7 cellular contexts compared by ENCODE assay signal in the genomic region with DNA sequence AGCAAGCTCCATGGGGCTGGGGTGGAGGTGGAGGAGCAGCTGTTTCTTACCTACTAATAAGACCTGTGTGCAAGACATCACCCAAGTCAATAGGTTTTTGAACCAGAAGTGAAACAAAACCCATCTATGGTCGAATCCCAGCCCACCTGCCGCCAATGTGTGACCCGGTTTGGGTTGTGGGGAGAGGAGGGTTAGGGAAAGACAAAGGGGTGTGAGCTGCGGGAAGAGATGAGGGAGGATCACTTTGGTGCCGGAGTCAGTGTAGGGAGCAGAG. TPM values are rescaled to one million over a fixed set of nuclear protein-coding genes. Genes with fewer than 3 reads are reported as not detected.
A peak's percentile ranks its signal among the peaks of the same experiment; 100 is the strongest.
DNase-seq lines count a peak whose midpoint lies in the region; ATAC-seq, FAIRE-seq and TF ChIP-seq lines count a peak whose summit lies in the region.
"Had no signal": no experiment of that assay in that cellular context is flagged by ENCODE, and none has a peak within 500 bp of the region (broad histone marks: within the 10 kb centered on the region; RNA-seq: fewer than 3 reads in every experiment).

No MANE protein-coding gene starts in this region.

- CTCF ChIA-PET in H1 (lab: Charles Lee; ENCODE audit: partially characterized antibody) = interaction anchor here (0.6 to 1.7 kb wide), 6 partner anchors 65 to 371 kb away, joined by 3 to 6 read pairs (median 3); no protein-coding TSS in a partner anchor

- H3K4me1 ChIP-seq in H1 (replicated peaks in 1 of 4; ENCODE audit: control insufficient read depth in 3 of 4, insufficient read depth in 4 of 4, low read length in 3 of 4) (peaks cover 0 to 11% (median 8%) of the 10 kb centered on the region in 4 experiments; a peak in 5 of 7 replicates), smooth muscle cell (ENCODE audit: low read depth) (no peaks in the 10 kb centered on the region)

- peaks cover 10% of the 10 kb centered on the region for H3K23me2 ChIP-seq in H1 (ENCODE audit: low read depth, low read length)

- H4K8ac ChIP-seq in H1 (ENCODE audit: extremely low read depth, insufficient read depth, low read length) = peak overlapping the region; percentile 22

- 0 out of 2 replicates have a peak overlapping the region, but pooled peaks have one; percentile 61 for H2BK12ac ChIP-seq in H1 (ENCODE audit: low read depth, low read length)

- H2BK5ac ChIP-seq in H1 (ENCODE audit: low read depth, low read length) = no peak overlapping the region; the same call in none of the 2 replicates

- no peak for DNase-seq in activated CD4-positive, CD25-positive, alpha-beta regulatory T cell (lab: John Stamatoyannopoulos, UW)
- DNase-seq in H1 (ENCODE audit: low read depth in 1 of 2, low spot score in 2 of 2) (no peak), smooth muscle cell (lab: John Stamatoyannopoulos, UW; ENCODE audit: unreplicated experiment) (no peak), iPS-NIHi7 (ENCODE audit: extremely low spot score) (no peak)
- DNase-seq: AML-193 had no signal

- peaks cover 0 to 18% of the 10 kb centered on the region in 2 experiments; a peak in 3 of 4 replicates for H3K79me2 ChIP-seq in H1 (ENCODE audit: control insufficient read depth in 1 of 2, insufficient read depth in 2 of 2, low read length in 2 of 2)
- H3K79me2 ChIP-seq in smooth muscle cell (ENCODE audit: low read depth) = no peaks in the 10 kb centered on the region

- no peaks in the 10 kb centered on the region for H3K27me3 ChIP-seq in H1 (replicated peaks in 1 of 4; ENCODE audit: control insufficient read depth in 3 of 4, extremely low read depth in 1 of 4, insufficient read depth in 3 of 4, low read length in 3 of 4)
- no peaks in the 10 kb centered on the region for H3K27me3 ChIP-seq in smooth muscle cell (ENCODE audit: low read depth)

- no peaks in the 10 kb centered on the region for H3F3A ChIP-seq in smooth muscle cell (ENCODE audit: low read depth)

- H2BK20ac ChIP-seq in H1 (ENCODE audit: low read length) = no peak overlapping the region

- 8% methylated on average over 5 of the region's 5 CpGs; no CpG with 5 or more reads in 1 of the 2 experiments for WGBS in H1 (ENCODE audit: extremely low coverage in 1 of 2, insufficient coverage in 1 of 2, insufficient read length in 1 of 2, insufficient replicate concordance in 2 of 2, low coverage in 1 of 2, low lambda C conversion rate in 2 of 2, missing lambda C conversion rate in 1 of 2), 2 experiments
- 13% methylated on average over 5 of the region's 5 CpGs for WGBS in smooth muscle cell (ENCODE audit: low lambda C conversion rate)

- POLR2A ChIA-PET in H1 (lab: Charles Lee; ENCODE audit: partially characterized antibody) = interaction anchor here (0.5 to 4.2 kb wide), 14 partner anchors 9 to 274 kb away, joined by 3 to 46 read pairs (median 4); a partner anchor contains a TSS

- H3K18ac ChIP-seq in H1 (ENCODE audit: extremely low read depth, low read length) = peak overlapping the region; percentile 48; the same call in 1 of the 2 replicates

- H3K4me3 ChIP-seq in H1 (ENCODE audit: extremely low read depth in 1 of 4, insufficient read depth in 2 of 4, low read depth in 3 of 4, low read length in 4 of 4) (peak overlapping the region; percentile 69 to 82 (median 74)), smooth muscle cell (peak overlapping the region; percentile 55)

- peaks cover 10% of the 10 kb centered on the region for H3K79me1 ChIP-seq in H1 (ENCODE audit: low read depth, low read length)

- peak overlapping the region; percentile 87 for H3K4ac ChIP-seq in H1 (replicated peaks; ENCODE audit: insufficient read length, low read depth, low read length)

- FAIRE-seq in H1 (lab: Jason Lieb, UNC) = no peak

- peak overlapping the region; percentile 91 to 95 for H3K4me2 ChIP-seq in H1 (ENCODE audit: insufficient read depth in 1 of 2, low read depth in 2 of 2, low read length in 2 of 2)
- H3K4me2 ChIP-seq in smooth muscle cell = peak overlapping the region; percentile 84

- TF ChIP-seq CTCF in H1 (IDR thresholded peaks at IDR 0.05; ENCODE audit: control extremely low read depth in 1 of 3, insufficient read depth in 1 of 3, low read depth in 1 of 3, low read length in 3 of 3) (no peak), smooth muscle cell (IDR thresholded peaks at IDR 0.05; ENCODE audit: borderline replicate concordance, insufficient read depth, poor library complexity, severe bottlenecking) (no peak)

- H3K9ac ChIP-seq in H1 (replicated peaks in 1 of 4; ENCODE audit: extremely low read depth in 1 of 4, low read depth in 3 of 4, low read length in 3 of 4) (peak overlapping the region; percentile 68 to 78 (median 76)), smooth muscle cell (ENCODE audit: low read depth) (no peak overlapping the region)

- H2BK120ac ChIP-seq in H1 (replicated peaks; ENCODE audit: low read depth, low read length) = no peak overlapping the region

- H3K9me3 ChIP-seq in H1 (ENCODE audit: insufficient read depth in 2 of 2, low read depth in 1 of 2, low read length in 1 of 2) (no peaks in the 10 kb centered on the region), smooth muscle cell (replicated peaks; ENCODE audit: low read depth) (no peaks in the 10 kb centered on the region)

- H4K91ac ChIP-seq in H1 (replicated peaks; ENCODE audit: insufficient read length, low read length) = peak overlapping the region; percentile 87

- H4K5ac ChIP-seq in H1 (ENCODE audit: insufficient read length, low read depth, low read length) = no peak overlapping the region

- H2AFZ ChIP-seq in H1 (ENCODE audit: low read length) (no peak overlapping the region), smooth muscle cell (ENCODE audit: low read depth) (no peak overlapping the region)

- ATAC-seq in activated CD4-positive, CD25-positive, alpha-beta regulatory T cell treated with anti-CD3 and anti-CD28 coated beads, Interleukin-2, amount 50 U/mL, for 24 hours = peak; percentile 4 to 7
- ATAC-seq in GM21528 (IDR thresholded peaks at IDR 0.05; ENCODE audit: low FRiP score, unreplicated experiment) = no peak

- H2AK5ac ChIP-seq in H1 (ENCODE audit: low read depth, low read length) = peak overlapping the region; percentile 77

- 0 out of 2 replicates have a peak overlapping the region, but pooled peaks have one; percentile 72 for H3K27ac ChIP-seq in H1 (ENCODE audit: low read depth, low read length)
- H3K27ac ChIP-seq in smooth muscle cell (ENCODE audit: low read depth) = no peak overlapping the region

- H2BK15ac ChIP-seq in H1 (ENCODE audit: low read length) = peak overlapping the region; percentile 88; the same call in 1 of the 2 replicates

- no peak for TF ChIP-seq EP300 in H1 (IDR thresholded peaks at IDR 0.05; ENCODE audit: borderline replicate concordance in 1 of 2, low read depth in 2 of 2, low read length in 2 of 2)

- peaks cover 3 to 9% of the 10 kb centered on the region in 2 experiments for H4K20me1 ChIP-seq in H1 (replicated peaks in 1 of 2; ENCODE audit: control insufficient read depth in 1 of 2, insufficient read depth in 2 of 2, low read length in 2 of 2)
- no peaks in the 10 kb centered on the region for H4K20me1 ChIP-seq in smooth muscle cell (ENCODE audit: low read depth)

- H3K36me3 ChIP-seq in H1 (ENCODE audit: control insufficient read depth in 2 of 4, insufficient read depth in 4 of 4, low read length in 3 of 4) (peaks cover 6 to 10% (median 8%) of the 10 kb centered on the region in 4 experiments; a peak in 7 of 8 replicates), smooth muscle cell (ENCODE audit: low read depth) (no peaks in the 10 kb centered on the region)

- no peak overlapping the region for H3K23ac ChIP-seq in H1 (ENCODE audit: insufficient read length)

- no peak overlapping the region for H3K56ac ChIP-seq in H1 (replicated peaks; ENCODE audit: insufficient read length, low read depth, low read length)

- TF ChIP-seq RAD21 in H1 (IDR thresholded peaks at IDR 0.05 in 1 of 2, conservative IDR thresholded peaks at IDR 0.05 in 1 of 2; ENCODE audit: low read depth in 2 of 2, low read length in 2 of 2) = no peak

- H3K14ac ChIP-seq in H1 (ENCODE audit: insufficient read length) = no peak overlapping the region

- no peak for TF ChIP-seq POLR2A in H1 (IDR thresholded peaks at IDR 0.05; ENCODE audit: control extremely low read depth in 1 of 2, low read depth in 2 of 2, low read length in 2 of 2)

RNA-seq across cellular contexts. Expression of a gene that starts 0.6 kb away (rescaled TPM):
- 47.1 and 47.6 TPM in 2 replicates for total RNA-seq in H1 (2021; fragmentation: NEBNext Ultra II Directional; extraction: Animal tissue kit (Norgen Biotek cat#: 25700))
- polyA plus RNA-seq in H1 (2011; rRNA removed) = 70.2 and 121 TPM in 2 replicates
- polyA plus RNA-seq in H1 (2011; cell fraction: cytosol; rRNA removed) = 54.8 TPM
- 298 TPM for polyA plus RNA-seq in H1 (2011; cell fraction: nucleus; rRNA removed)
- polyA plus RNA-seq in H1 (2012, experiment 1 of 2) = 43.0 to 66.6 TPM (median 64.7 TPM) in 4 replicates
- polyA plus RNA-seq in H1 (2012, experiment 2 of 2) = 51.1 TPM
- 89.2 TPM for polyA plus RNA-seq in H1 (2013, experiment 1 of 2)
- polyA plus RNA-seq in H1 (2013, experiment 2 of 2) = 78.1 TPM
- 14.0 and 21.6 TPM in 2 replicates for polyA minus RNA-seq in H1 (2011; rRNA and poly(A)+ RNA removed)
- 21.4 TPM for polyA minus RNA-seq in H1 (2011; cell fraction: cytosol; rRNA and poly(A)+ RNA removed)
- polyA minus RNA-seq in H1 (2011; cell fraction: nucleus; rRNA and poly(A)+ RNA removed) = 38.2 TPM
- total RNA-seq in smooth muscle cell = 13.2 and 15.1 TPM in 2 replicates
- 20.1 and 24.5 TPM in 2 replicates for polyA plus RNA-seq in smooth muscle cell

RNA-seq across cellular contexts. Expression of a gene that starts 8.9 kb away (rescaled TPM):
- 3.3 and 3.4 TPM in 2 replicates for total RNA-seq in H1 (2021; fragmentation: NEBNext Ultra II Directional; extraction: Animal tissue kit (Norgen Biotek cat#: 25700))
- 3.8 and 8.3 TPM in 2 replicates for polyA plus RNA-seq in H1 (2011; rRNA removed)
- polyA plus RNA-seq in H1 (2011; cell fraction: cytosol; rRNA removed) = 6.5 TPM
- 12.1 TPM for polyA plus RNA-seq in H1 (2011; cell fraction: nucleus; rRNA removed)
- polyA plus RNA-seq in H1 (2012, experiment 1 of 2) = 3.9 to 6.8 TPM (median 4.8 TPM) in 4 replicates
- 2.2 TPM for polyA plus RNA-seq in H1 (2012, experiment 2 of 2)
- polyA plus RNA-seq in H1 (2013, experiment 1 of 2) = 3.7 TPM
- polyA plus RNA-seq in H1 (2013, experiment 2 of 2) = 4.1 TPM
- polyA minus RNA-seq in H1 (2011; rRNA and poly(A)+ RNA removed) = 1.7 and 1.8 TPM in 2 replicates
- polyA minus RNA-seq in H1 (2011; cell fraction: cytosol; rRNA and poly(A)+ RNA removed) = 2.9 TPM
- polyA minus RNA-seq in H1 (2011; cell fraction: nucleus; rRNA and poly(A)+ RNA removed) = 2.6 TPM
- total RNA-seq in smooth muscle cell = 2.5 TPM in 1 of 2 replicates, not detected in the other
- 1.7 and 4.5 TPM in 2 replicates for polyA plus RNA-seq in smooth muscle cell

RNA-seq across cellular contexts. Expression of a gene that starts 16.1 kb away (rescaled TPM):
- 18.1 and 20.2 TPM in 2 replicates for total RNA-seq in H1 (2021; fragmentation: NEBNext Ultra II Directional; extraction: Animal tissue kit (Norgen Biotek cat#: 25700))
- polyA plus RNA-seq in H1 (2011; rRNA removed) (5.7 and 8.9 TPM in 2 replicates), smooth muscle cell (19.5 and 19.8 TPM in 2 replicates)
- polyA plus RNA-seq in H1 (2011; cell fraction: cytosol; rRNA removed) = 6.2 TPM
- 28.2 TPM for polyA plus RNA-seq in H1 (2011; cell fraction: nucleus; rRNA removed)
- polyA plus RNA-seq in H1 (2012, experiment 1 of 2) = 9.9 to 15.8 TPM (median 14.2 TPM) in 4 replicates
- polyA plus RNA-seq in H1 (2012, experiment 2 of 2) = 16.1 TPM
- 10.4 TPM for polyA plus RNA-seq in H1 (2013, experiment 1 of 2)
- polyA plus RNA-seq in H1 (2013, experiment 2 of 2) = 10.5 TPM
- polyA minus RNA-seq in H1 (2011; rRNA and poly(A)+ RNA removed) = 5.8 and 7.1 TPM in 2 replicates
- polyA minus RNA-seq in H1 (2011; cell fraction: cytosol; rRNA and poly(A)+ RNA removed) = 7.9 TPM
- polyA minus RNA-seq in H1 (2011; cell fraction: nucleus; rRNA and poly(A)+ RNA removed) = 8.6 TPM
- total RNA-seq in smooth muscle cell = 3.9 and 8.0 TPM in 2 replicates

RNA-seq across cellular contexts. Expression of a gene that starts 36.1 kb away (rescaled TPM):
- 64.2 and 75.7 TPM in 2 replicates for total RNA-seq in H1 (2021; fragmentation: NEBNext Ultra II Directional; extraction: Animal tissue kit (Norgen Biotek cat#: 25700))
- polyA plus RNA-seq in H1 (2011; rRNA removed) = 33.0 and 70.7 TPM in 2 replicates
- 36.9 TPM for polyA plus RNA-seq in H1 (2011; cell fraction: cytosol; rRNA removed)
- polyA plus RNA-seq in H1 (2011; cell fraction: nucleus; rRNA removed) = 284 TPM
- 47.8 to 73.6 TPM (median 62.5 TPM) in 4 replicates for polyA plus RNA-seq in H1 (2012, experiment 1 of 2)
- polyA plus RNA-seq in H1 (2012, experiment 2 of 2) = 64.3 TPM
- 75.7 TPM for polyA plus RNA-seq in H1 (2013, experiment 1 of 2)
- 65.6 TPM for polyA plus RNA-seq in H1 (2013, experiment 2 of 2)
- polyA minus RNA-seq in H1 (2011; rRNA and poly(A)+ RNA removed) = 68.4 and 83.9 TPM in 2 replicates
- 49.1 TPM for polyA minus RNA-seq in H1 (2011; cell fraction: cytosol; rRNA and poly(A)+ RNA removed)
- 93.9 TPM for polyA minus RNA-seq in H1 (2011; cell fraction: nucleus; rRNA and poly(A)+ RNA removed)
- 48.1 and 51.7 TPM in 2 replicates for total RNA-seq in smooth muscle cell
- polyA plus RNA-seq in smooth muscle cell = 51.4 and 57.3 TPM in 2 replicates

RNA-seq across cellular contexts. Expression of a gene that starts 41.3 kb away (rescaled TPM):
- 46.2 and 50.9 TPM in 2 replicates for total RNA-seq in H1 (2021; fragmentation: NEBNext Ultra II Directional; extraction: Animal tissue kit (Norgen Biotek cat#: 25700))
- polyA plus RNA-seq in H1 (2011; rRNA removed) = 11.0 and 13.0 TPM in 2 replicates
- 17.1 TPM for polyA plus RNA-seq in H1 (2011; cell fraction: cytosol; rRNA removed)
- polyA plus RNA-seq in H1 (2011; cell fraction: nucleus; rRNA removed) = 12.2 TPM
- polyA plus RNA-seq in H1 (2012, experiment 1 of 2) = 14.2 to 31.6 TPM (median 16.6 TPM) in 4 replicates
- 10.5 TPM for polyA plus RNA-seq in H1 (2012, experiment 2 of 2)
- polyA plus RNA-seq in H1 (2013, experiment 1 of 2) = 44.3 TPM
- 38.9 TPM for polyA plus RNA-seq in H1 (2013, experiment 2 of 2)
- polyA minus RNA-seq in H1 (2011; rRNA and poly(A)+ RNA removed) = 28.9 and 34.1 TPM in 2 replicates
- 14.8 TPM for polyA minus RNA-seq in H1 (2011; cell fraction: cytosol; rRNA and poly(A)+ RNA removed)
- 28.8 TPM for polyA minus RNA-seq in H1 (2011; cell fraction: nucleus; rRNA and poly(A)+ RNA removed)
- 5.4 and 6.6 TPM in 2 replicates for total RNA-seq in smooth muscle cell
- 0.83 and 2.8 TPM in 2 replicates for polyA plus RNA-seq in smooth muscle cell
